In genomic region chr7:82507976-82508677, GRCh38 we compare ENCODE assay signal across 15 cellular contexts.
A peak's percentile ranks its signal among the peaks of the same experiment; 100 is the strongest.
DNase-seq lines count a peak whose midpoint lies in the region; ATAC-seq, FAIRE-seq and TF ChIP-seq lines count a peak whose summit lies in the region.
"Had no signal": no experiment of that assay in that cellular context is flagged by ENCODE, and none has a peak within 500 bp of the region (broad histone marks: within the 10 kb centered on the region; RNA-seq: fewer than 3 reads in every experiment).

No MANE protein-coding gene starts in this region.

- H3K4me2 ChIP-seq in GM12878 (ENCODE audit: control insufficient read depth, insufficient read depth), result no peak overlapping the region

- no peaks in the 10 kb centered on the region for H3K79me2 ChIP-seq in GM12878 (ENCODE audit: control insufficient read depth, insufficient read depth, low read length)

- H3K27ac Mint-ChIP-seq in stimulated activated naive CD8-positive, alpha-beta T cell treated with anti-CD3 and anti-CD28 coated beads, Interleukin-15, amount 100 ng/mL, for 72 hours, result no peak overlapping the region
- H3K27ac Mint-ChIP-seq in activated naive CD4-positive, alpha-beta T cell treated with anti-CD3 and anti-CD28 coated beads, Interleukin-2, amount 10 ng/mL, durations not matched to agents 7 days and 5 days, result no peak overlapping the region
- H3K27ac Mint-ChIP-seq: activated T-helper 17 cell treated with anti-CD3 and anti-CD28 coated beads, Interleukin-2, amount 50 U/mL, for 72 hours; B cell; memory B cell had no signal

- ATAC-seq in stimulated activated naive CD8-positive, alpha-beta T cell treated with anti-CD3 and anti-CD28 coated beads, Interleukin-15, amount 100 ng/mL, for 72 hours, result peak; percentile 39
- no peak for ATAC-seq in stimulated activated naive CD8-positive, alpha-beta T cell treated with anti-CD3 and anti-CD28 coated beads, Interleukin-15, Interleukin-2, amounts not matched to agents 100 U/mL and 50 U/mL, for 24 hours
- ATAC-seq in GM12878 (peak; percentile 12; the same call in 1 of the 3 replicates), lower lobe of right lung (peak; percentile 81 to 90), GM21737 (IDR thresholded peaks at IDR 0.05; ENCODE audit: unreplicated experiment) (no peak)
- ATAC-seq: activated T-helper 17 cell treated with anti-CD3 and anti-CD28 coated beads, Interleukin-2, amount 50 U/mL, for 72 hours had no signal

- H3K4me1 Mint-ChIP-seq in stimulated activated naive CD8-positive, alpha-beta T cell treated with anti-CD3 and anti-CD28 coated beads, Interleukin-15, amount 100 ng/mL, for 72 hours, result no peaks in the 10 kb centered on the region
- H3K4me1 Mint-ChIP-seq in activated naive CD4-positive, alpha-beta T cell treated with anti-CD3 and anti-CD28 coated beads, Interleukin-2, amount 10 ng/mL, durations not matched to agents 7 days and 5 days, result no peaks in the 10 kb centered on the region
- H3K4me1 Mint-ChIP-seq: activated T-helper 17 cell treated with anti-CD3 and anti-CD28 coated beads, Interleukin-2, amount 50 U/mL, for 72 hours; B cell; memory B cell had no signal

- H3K27ac ChIP-seq in GM12878 (ENCODE audit: control insufficient read depth, insufficient read depth) (no peak overlapping the region), lower lobe of right lung (no peak overlapping the region), adrenal gland (no peak overlapping the region), uterus (no peak overlapping the region)

- SMC1A ChIA-PET in GM12878 (lab: Charles Lee; ENCODE audit: uncharacterized antibody, unreplicated experiment), result interaction anchor here (0.9 to 2.0 kb wide), 6 partner anchors 9 to 44 kb away, joined by 3 to 5 read pairs (median 4); no protein-coding TSS in a partner anchor

- no peak for DNase-seq in stimulated activated naive CD8-positive, alpha-beta T cell treated with anti-CD3 and anti-CD28 coated beads, Interleukin-15, amount 100 ng/mL, for 72 hours
- DNase-seq in stimulated activated naive CD8-positive, alpha-beta T cell treated with anti-CD3 and anti-CD28 coated beads, Interleukin-15, Interleukin-2, amounts not matched to agents 100 U/mL and 50 U/mL, for 24 hours, result no peak
- DNase-seq in GM12878 (ENCODE audit: low read depth, low spot score) (no peak), lower lobe of right lung (no peak), adrenal gland (no peak), uterus (no peak)
- DNase-seq in activated naive CD4-positive, alpha-beta T cell treated with anti-CD3 and anti-CD28 coated beads, Interleukin-2, amount 10 ng/mL, durations not matched to agents 7 days and 5 days, result no peak
- DNase-seq: activated CD4-positive, CD25-positive, alpha-beta regulatory T cell treated with anti-CD3 and anti-CD28 coated beads, Interleukin-2, amount 50 U/mL, for 72 hours; NCI-H1092; SIG-M5 had no signal

- FAIRE-seq in GM12878 (lab: Jason Lieb, UNC), result no peak
- FAIRE-seq: frontal cortex had no signal

- no TSS peak for BruUV-seq in GM12878 (replicated peaks; lab: Mats Ljungman, UMichigan)

- no peaks in the 10 kb centered on the region for H3K4me1 ChIP-seq in GM12878 (ENCODE audit: control insufficient read depth, insufficient read depth, low read length)
- no peaks in the 10 kb centered on the region for H3K4me1 ChIP-seq in lower lobe of right lung
- no peaks in the 10 kb centered on the region for H3K4me1 ChIP-seq in adrenal gland (replicated peaks in 1 of 2)
- H3K4me1 ChIP-seq in uterus, result no peaks in the 10 kb centered on the region

- in situ Hi-C loops in GM12878 (cut with MboI), result no loop called here

- RAD21 ChIA-PET in GM12878 (lab: Charles Lee; ENCODE audit: unreplicated experiment), result interaction anchor here (1.7 kb wide), 1 partner anchor 51 kb away, joined by 8 read pairs; no protein-coding TSS in a partner anchor

- WGBS in GM12878 (ENCODE audit: insufficient coverage, insufficient replicate concordance, low lambda C conversion rate, missing lambda C conversion rate), result 35% methylated on average over 25 of the region's 25 CpGs
- WGBS in adrenal gland, 4 donors, result 49 to 66% (median 61%) methylated on average over 7 to 25 of the region's 25 CpGs

- TF ChIP-seq POLR2A in GM12878 (IDR thresholded peaks at IDR 0.05; ENCODE audit: low read depth, low read length) (no peak), adrenal gland (IDR thresholded peaks at IDR 0.05) (no peak), uterus (IDR thresholded peaks at IDR 0.05) (no peak)

- H3K4me3 ChIP-seq in GM12878 (no peak overlapping the region), lower lobe of right lung (peak overlapping the region; percentile 46), adrenal gland (no peak overlapping the region), uterus (no peak overlapping the region)

- H3K9ac ChIP-seq in GM12878 (ENCODE audit: control insufficient read depth, insufficient read depth, low read length), result no peak overlapping the region

- H3K27me3 Mint-ChIP-seq in stimulated activated naive CD8-positive, alpha-beta T cell treated with anti-CD3 and anti-CD28 coated beads, Interleukin-15, amount 100 ng/mL, for 72 hours, result peaks cover 31% of the 10 kb centered on the region
- H3K27me3 Mint-ChIP-seq in activated naive CD4-positive, alpha-beta T cell treated with anti-CD3 and anti-CD28 coated beads, Interleukin-2, amount 10 ng/mL, durations not matched to agents 7 days and 5 days, result peaks cover 3% of the 10 kb centered on the region
- H3K27me3 Mint-ChIP-seq: activated T-helper 17 cell treated with anti-CD3 and anti-CD28 coated beads, Interleukin-2, amount 50 U/mL, for 72 hours; B cell; memory B cell had no signal

- no peak for TF ChIP-seq EP300 in GM12878 (IDR thresholded peaks at IDR 0.05; ENCODE audit: borderline replicate concordance in 1 of 2, control insufficient read depth in 1 of 2, low read depth in 2 of 2, low read length in 2 of 2)

- H3K4me3 Mint-ChIP-seq in stimulated activated naive CD8-positive, alpha-beta T cell treated with anti-CD3 and anti-CD28 coated beads, Interleukin-15, amount 100 ng/mL, for 72 hours, result no peak overlapping the region
- no peak overlapping the region for H3K4me3 Mint-ChIP-seq in activated naive CD4-positive, alpha-beta T cell treated with anti-CD3 and anti-CD28 coated beads, Interleukin-2, amount 10 ng/mL, durations not matched to agents 7 days and 5 days
- H3K4me3 Mint-ChIP-seq: activated T-helper 17 cell treated with anti-CD3 and anti-CD28 coated beads, Interleukin-2, amount 50 U/mL, for 72 hours; B cell; memory B cell had no signal

- no peak for TF ChIP-seq CTCF in GM12878 (IDR thresholded peaks at IDR 0.05 in 2 of 3, conservative IDR thresholded peaks at IDR 0.05 in 1 of 3; ENCODE audit: control insufficient read depth in 2 of 3, extremely low read depth in 1 of 3, insufficient read depth in 1 of 3, low read depth in 3 of 3, low read length in 3 of 3)
- TF ChIP-seq CTCF in lower lobe of right lung (IDR thresholded peaks at IDR 0.05), result no peak
- no peak for TF ChIP-seq CTCF in adrenal gland (IDR thresholded peaks at IDR 0.05)
- TF ChIP-seq CTCF in uterus (IDR thresholded peaks at IDR 0.05), result no peak

- intact Hi-C loops in GM12878 (cut with micrococcal nuclease; ENCODE audit: unreplicated experiment) (no loop called here), lower lobe of right lung (cut with DNase I) (no loop called here), adrenal gland (cut with DNase I) (no loop called here), uterus (cut with DNase I; ENCODE audit: low total_unique reads) (no loop called here)

- H3K9me3 ChIP-seq in GM12878 (replicated peaks; ENCODE audit: control insufficient read depth, insufficient read depth, low read length) (no peaks in the 10 kb centered on the region), lower lobe of right lung (no peaks in the 10 kb centered on the region), adrenal gland (replicated peaks in 1 of 3) (no peaks in the 10 kb centered on the region), uterus (no peaks in the 10 kb centered on the region)

- no peak overlapping the region for H2AFZ ChIP-seq in GM12878 (ENCODE audit: control insufficient read depth, low read depth, low read length)

- H3K36me3 ChIP-seq in GM12878 (ENCODE audit: control insufficient read depth in 2 of 2, insufficient read depth in 2 of 2, low read length in 1 of 2) (no peaks in the 10 kb centered on the region), lower lobe of right lung (no peaks in the 10 kb centered on the region), adrenal gland (replicated peaks in 1 of 2) (no peaks in the 10 kb centered on the region), uterus (no peaks in the 10 kb centered on the region)

- TF ChIP-seq RAD21 in GM12878 (IDR thresholded peaks at IDR 0.05; ENCODE audit: insufficient read depth, low read depth, low read length), result no peak

- H4K20me1 ChIP-seq in GM12878 (ENCODE audit: control insufficient read depth, insufficient read depth), result no peaks in the 10 kb centered on the region

- POLR2A ChIA-PET in GM12878 (lab: Charles Lee), result no interaction called here

- CTCF ChIA-PET in GM12878 (lab: Yijun Ruan, JAX), result interaction anchor here (1.3 kb wide), 1 partner anchor 51 kb away, joined by 3 read pairs; no protein-coding TSS in a partner anchor
- CTCF ChIA-PET in activated naive CD4-positive, alpha-beta T cell treated with anti-CD3 and anti-CD28 coated beads, Interleukin-2, amount 10 ng/mL, durations not matched to agents 7 days and 5 days (lab: Charles Lee), result no interaction called here

- H3K27me3 ChIP-seq in GM12878 (replicated peaks in 1 of 2; ENCODE audit: control insufficient read depth in 2 of 2, insufficient read depth in 2 of 2, low read length in 1 of 2) (no peaks in the 10 kb centered on the region; a peak in 1 of 4 replicates), lower lobe of right lung (ENCODE audit: low read depth) (no peaks in the 10 kb centered on the region), adrenal gland (no peaks in the 10 kb centered on the region), uterus (no peaks in the 10 kb centered on the region)

- H3K36me3 Mint-ChIP-seq in activated naive CD4-positive, alpha-beta T cell treated with anti-CD3 and anti-CD28 coated beads, Interleukin-2, amount 10 ng/mL, durations not matched to agents 7 days and 5 days, result no peaks in the 10 kb centered on the region
- H3K36me3 Mint-ChIP-seq: memory B cell had no signal

- H3K9me3 Mint-ChIP-seq in stimulated activated naive CD8-positive, alpha-beta T cell treated with anti-CD3 and anti-CD28 coated beads, Interleukin-15, amount 100 ng/mL, for 72 hours, result peaks cover 4 to 6% of the 10 kb centered on the region in 2 donors
- H3K9me3 Mint-ChIP-seq in activated naive CD4-positive, alpha-beta T cell treated with anti-CD3 and anti-CD28 coated beads, Interleukin-2, amount 10 ng/mL, durations not matched to agents 7 days and 5 days, result peaks cover 2% of the 10 kb centered on the region

Comparison
In these comparisons a context has a peak if more than half of its experiments do, and no peak if none do; other contexts are left out.
1. ATAC-seq: peak in stimulated activated naive CD8-positive, alpha-beta T cell treated with anti-CD3 and anti-CD28 coated beads, Interleukin-15, amount 100 ng/mL, for 72 hours (single experiment), GM12878 (single experiment) and lower lobe of right lung (2 of 2); none in stimulated activated naive CD8-positive, alpha-beta T cell treated with anti-CD3 and anti-CD28 coated beads, Interleukin-15, Interleukin-2, amounts not matched to agents 100 U/mL and 50 U/mL, for 24 hours (single experiment) and GM21737 (single experiment).